ENCODE assay signal across 20 cellular contexts in the genomic region with DNA sequence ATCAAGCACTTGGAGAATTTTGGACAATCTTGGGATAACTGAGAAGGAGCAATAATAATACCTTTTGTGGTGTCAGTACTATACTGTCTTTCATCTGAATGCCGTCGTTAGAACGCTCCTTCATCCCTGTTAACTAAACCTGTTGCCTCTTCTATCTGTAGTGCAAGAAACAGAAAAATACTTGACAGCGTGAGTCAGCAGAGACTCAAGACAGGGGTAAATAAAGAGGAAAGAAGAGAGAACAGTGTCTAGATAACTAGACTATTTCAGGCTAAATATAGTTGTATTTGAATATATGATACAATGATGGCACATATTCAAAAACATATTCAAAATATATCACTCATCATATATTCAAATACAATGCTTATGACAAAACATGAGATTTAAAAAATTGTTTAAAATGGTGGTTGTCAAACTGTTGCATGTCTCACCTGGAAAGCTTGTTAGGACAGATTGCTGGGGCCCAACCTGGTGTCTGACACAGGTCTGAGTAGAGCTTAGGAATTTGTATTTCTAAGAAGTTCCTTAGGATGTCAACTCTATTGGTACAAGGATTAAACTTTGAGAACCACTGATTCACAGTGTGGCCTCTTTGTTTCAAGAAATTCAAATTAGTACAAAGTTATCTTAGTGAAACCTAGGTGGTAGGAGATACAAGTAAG. TPM values are rescaled to one million over a fixed set of nuclear protein-coding genes. Genes with fewer than 3 reads are reported as not detected.
"Had no signal": no experiment of that assay in that cellular context is flagged by ENCODE, and none has a peak within 500 bp of the region (broad histone marks: within the 10 kb centered on the region; RNA-seq: fewer than 3 reads in every experiment).

No MANE protein-coding gene starts in this region.

- H3K9me3 ChIP-seq: MG63, SJSA1 had no signal

- H3K4me3 ChIP-seq: MG63, SJSA1, SK-N-MC had no signal

- H3K27ac ChIP-seq: SJSA1, SK-N-MC had no signal

- H3K4me1 ChIP-seq: SJSA1 had no signal

- H3K27me3 ChIP-seq: MG63 had no signal

- H3K36me3 ChIP-seq: MG63, SJSA1 had no signal

- DNase-seq: Karpas-422, KG1, MG63, NCI-H1092 treated with DMSO at 0.1 percent for 48 hours, NCI-H1436, NCI-H187, NCI-H2029, NCI-H2081 treated with DMSO at 0.1 percent for 48 hours, NCI-H2171, NCI-H226, NCI-H446, NCI-H510A, NCI-H524 treated with DMSO at 0.1 percent for 48 hours, NCI-H69, NCI-H774, Right ventricle myocardium superior, RPMI8226, SIG-M5 had no signal

RNA-seq across cellular contexts. Expression of a gene that starts 17.4 kb away (rescaled TPM):
- total RNA-seq: Right ventricle myocardium superior, SJSA1 had no signal

RNA-seq across cellular contexts. Expression of a gene that starts 35.7 kb away (rescaled TPM):
- total RNA-seq: Right ventricle myocardium superior, SJSA1 had no signal

RNA-seq across cellular contexts. Expression of a gene that starts 43.0 kb away (rescaled TPM):
- total RNA-seq: Right ventricle myocardium superior, SJSA1 had no signal

RNA-seq across cellular contexts. Expression of a gene that starts 59.0 kb away (rescaled TPM):
- total RNA-seq: Right ventricle myocardium superior, SJSA1 had no signal
